1 cellular context compared by ENCODE assay signal in the genomic region with DNA sequence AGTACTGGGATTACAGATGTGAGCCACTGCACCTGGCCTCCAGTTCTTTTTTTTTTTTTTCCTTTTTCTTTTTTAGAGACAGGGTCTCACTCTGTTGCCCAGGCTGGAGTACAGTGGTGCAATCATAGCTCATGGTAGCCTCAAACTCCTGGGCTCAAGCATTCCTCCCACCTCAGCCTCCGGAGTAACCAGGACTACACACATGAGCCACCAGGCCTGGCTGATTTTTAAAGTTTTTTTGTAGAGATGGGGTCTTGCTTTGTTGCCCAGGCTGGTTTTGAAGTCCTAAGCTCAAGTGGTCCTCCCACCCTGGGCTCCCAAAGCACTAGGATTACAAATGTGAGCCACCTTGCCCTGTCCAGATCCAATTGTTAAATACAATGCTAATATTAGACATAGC.
TF ChIP-seq lines count a peak whose summit lies in the region.

No MANE protein-coding gene starts in this region.

TF ChIP-seq in HEK293, 187 proteins besides CTCF, POLR2A, EP300 and RAD21:
- peak; percentile 98 for TF ChIP-seq ZNF121 (tag by site-specific recombination; IDR thresholded peaks at IDR 0.05)
- TF ChIP-seq, protein P1, sequence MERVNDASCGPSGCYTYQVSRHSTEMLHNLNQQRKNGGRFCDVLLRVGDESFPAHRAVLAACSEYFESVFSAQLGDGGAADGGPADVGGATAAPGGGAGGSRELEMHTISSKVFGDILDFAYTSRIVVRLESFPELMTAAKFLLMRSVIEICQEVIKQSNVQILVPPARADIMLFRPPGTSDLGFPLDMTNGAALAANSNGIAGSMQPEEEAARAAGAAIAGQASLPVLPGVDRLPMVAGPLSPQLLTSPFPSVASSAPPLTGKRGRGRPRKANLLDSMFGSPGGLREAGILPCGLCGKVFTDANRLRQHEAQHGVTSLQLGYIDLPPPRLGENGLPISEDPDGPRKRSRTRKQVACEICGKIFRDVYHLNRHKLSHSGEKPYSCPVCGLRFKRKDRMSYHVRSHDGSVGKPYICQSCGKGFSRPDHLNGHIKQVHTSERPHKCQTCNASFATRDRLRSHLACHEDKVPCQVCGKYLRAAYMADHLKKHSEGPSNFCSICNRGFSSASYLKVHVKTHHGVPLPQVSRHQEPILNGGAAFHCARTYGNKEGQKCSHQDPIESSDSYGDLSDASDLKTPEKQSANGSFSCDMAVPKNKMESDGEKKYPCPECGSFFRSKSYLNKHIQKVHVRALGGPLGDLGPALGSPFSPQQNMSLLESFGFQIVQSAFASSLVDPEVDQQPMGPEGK (tag by site-specific recombination; IDR thresholded peaks at IDR 0.05) = no peak
